9 cellular contexts compared by ENCODE assay signal in genomic region chr5:138459311-138459710, GRCh38. TPM values are rescaled to one million over a fixed set of nuclear protein-coding genes. Genes with fewer than 3 reads are reported as not detected.
DNase-seq lines count a peak whose midpoint lies in the region; ATAC-seq and TF ChIP-seq lines count a peak whose summit lies in the region.
"Had no signal": no experiment of that assay in that cellular context is flagged by ENCODE, and none has a peak within 500 bp of the region (broad histone marks: within the 10 kb centered on the region; RNA-seq: fewer than 3 reads in every experiment).

No MANE protein-coding gene starts in this region.

- no peaks in the 10 kb centered on the region for H3K36me3 ChIP-seq in WERI-Rb-1

- H3K27me3 Mint-ChIP-seq in activated B cell treated with CpG ODN at 0.5 μM for 24 hours = no peaks in the 10 kb centered on the region
- H3K27me3 Mint-ChIP-seq in brain = peaks cover 3% of the 10 kb centered on the region

- no peaks in the 10 kb centered on the region for H3K9me3 ChIP-seq in WERI-Rb-1 (ENCODE audit: severe bottlenecking)
- H3K9me3 ChIP-seq: psoas muscle had no signal

- H3K27ac Mint-ChIP-seq in activated B cell treated with CpG ODN at 0.5 μM for 24 hours (peak overlapping the region; percentile 76), brain (peak overlapping the region in 4 of 5 experiments; percentile 82 to 90 (median 84))

- H3K4me1 Mint-ChIP-seq in activated B cell treated with CpG ODN at 0.5 μM for 24 hours = peaks cover 36% of the 10 kb centered on the region
- H3K4me1 Mint-ChIP-seq in brain = peaks cover 58% of the 10 kb centered on the region

- ATAC-seq in GM18867 (IDR thresholded peaks at IDR 0.05; ENCODE audit: unreplicated experiment) (peak; percentile 33), activated B cell treated with CpG ODN at 0.5 μM for 24 hours (ENCODE audit: low read depth) (peak; percentile 31), GM19324 (IDR thresholded peaks at IDR 0.05; ENCODE audit: low FRiP score, unreplicated experiment) (no peak)
- ATAC-seq: psoas muscle had no signal

- TF ChIP-seq CTCF in activated B cell treated with CpG ODN at 0.5 μM for 24 hours (IDR thresholded peaks at IDR 0.05) = no peak
- no peak for TF ChIP-seq CTCF in brain (conservative IDR thresholded peaks at IDR 0.05)
- no peak for TF ChIP-seq CTCF in WERI-Rb-1 (IDR thresholded peaks at IDR 0.05; ENCODE audit: low read depth, low read length)

- no peak overlapping the region for H3K27ac ChIP-seq in WERI-Rb-1
- H3K27ac ChIP-seq: psoas muscle had no signal

- DNase-seq in activated B cell treated with CpG ODN at 0.5 μM for 24 hours = peak; percentile 48
- peak; percentile 58 to 77 (median 71) for DNase-seq in stimulated activated CD4-positive, alpha-beta T cell treated with anti-CD3 and anti-CD28 coated beads, TNF-alpha, amount 100 ng/mL, for 1 hour (ENCODE audit: low read depth in 3 of 3, low spot score in 1 of 3)
- DNase-seq in DMS53 (lab: John Stamatoyannopoulos, UW) = no peak
- no peak for DNase-seq in middle frontal gyrus (ENCODE audit: extremely low spot score, low spot score)
- no peak for DNase-seq in WERI-Rb-1

- intact Hi-C loops in activated B cell treated with CpG ODN at 0.5 μM for 24 hours (cut with micrococcal nuclease) = no loop called here

- POLR2A ChIA-PET in activated B cell treated with CpG ODN at 0.5 μM for 24 hours (lab: Charles Lee) = interaction anchor here (0.6 to 0.7 kb wide), 2 partner anchors 106 to 246 kb away, joined by 3 read pairs; no protein-coding TSS in a partner anchor

- H3K9me3 Mint-ChIP-seq in activated B cell treated with CpG ODN at 0.5 μM for 24 hours (no peaks in the 10 kb centered on the region), brain (peaks cover 0 to 2% (median 0%) of the 10 kb centered on the region in 5 experiments)

- no peak overlapping the region for H3K4me3 ChIP-seq in WERI-Rb-1 (ENCODE audit: low read depth, low read length)
- H3K4me3 ChIP-seq: psoas muscle had no signal

- CTCF ChIA-PET in activated B cell treated with CpG ODN at 0.5 μM for 24 hours (lab: Charles Lee) = interaction anchor here (0.9 kb wide), 1 partner anchor 9 kb away, joined by 8 read pairs; no protein-coding TSS in a partner anchor

- peak overlapping the region; percentile 33 for H3K4me3 Mint-ChIP-seq in activated B cell treated with CpG ODN at 0.5 μM for 24 hours
- no peak overlapping the region for H3K4me3 Mint-ChIP-seq in brain

- H3K36me3 Mint-ChIP-seq in activated B cell treated with CpG ODN at 0.5 μM for 24 hours (ENCODE audit: low read depth) (no peaks in the 10 kb centered on the region), brain (no peaks in the 10 kb centered on the region)

- H3K27me3 ChIP-seq in WERI-Rb-1 (ENCODE audit: insufficient read depth, low read depth, severe bottlenecking) = no peaks in the 10 kb centered on the region

RNA-seq across cellular contexts. Expression of gene EGR1, which starts 6.0 kb away (rescaled TPM):
- 10.9 and 14.2 TPM in 2 replicates for total RNA-seq in activated B cell treated with CpG ODN at 0.5 μM for 24 hours
- polyA plus RNA-seq in brain (ENCODE audit: insufficient read depth, low read depth, low replicate concordance) = 6.8 TPM

RNA-seq across cellular contexts. Expression of gene REEP2, which starts 20.5 kb away (rescaled TPM):
- 0.42 TPM in 1 of 2 replicates, not detected in the other for total RNA-seq in activated B cell treated with CpG ODN at 0.5 μM for 24 hours
- 111 TPM for polyA plus RNA-seq in brain (ENCODE audit: insufficient read depth, low read depth, low replicate concordance)

Comparison
In these comparisons a context has a peak if more than half of its experiments do, and no peak if none do; other contexts are left out.
1. DNase-seq: peak in activated B cell treated with CpG ODN at 0.5 μM for 24 hours (single experiment) and stimulated activated CD4-positive, alpha-beta T cell treated with anti-CD3 and anti-CD28 coated beads, TNF-alpha, amount 100 ng/mL, for 1 hour (3 of 3); none in DMS53 (single experiment), middle frontal gyrus (single experiment) and WERI-Rb-1 (single experiment).